In the genomic region with DNA sequence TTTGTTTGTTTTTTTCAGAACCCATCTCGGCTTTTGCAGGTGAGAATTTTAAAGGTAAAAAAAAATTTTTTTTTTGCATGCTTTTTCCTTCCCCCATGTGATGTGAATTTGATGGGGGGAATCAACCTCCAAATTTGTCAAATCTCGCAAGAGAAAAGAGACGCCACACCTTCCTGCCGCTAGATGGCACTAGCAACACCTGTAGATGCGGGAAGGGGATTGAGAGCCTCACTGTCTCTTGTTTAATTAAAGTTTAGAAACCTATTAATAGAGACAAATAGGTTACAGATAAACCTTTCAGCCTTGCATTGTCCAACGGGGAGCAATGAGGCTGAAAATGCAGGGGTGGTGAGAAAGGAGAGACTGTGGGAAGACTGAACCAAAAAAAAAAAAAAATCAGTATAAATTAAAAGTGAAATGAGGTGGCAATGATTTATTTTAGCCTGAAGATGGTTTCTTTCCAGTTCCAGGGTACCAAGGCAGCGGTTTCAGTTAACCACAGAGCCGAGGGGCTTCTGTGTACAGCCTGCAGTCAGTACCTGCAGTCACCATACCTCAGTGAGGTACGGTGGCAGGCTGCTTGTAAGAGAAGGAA, we compare ENCODE assay signal across 8 cellular contexts.
DNase-seq lines count a peak whose midpoint lies in the region; ATAC-seq and TF ChIP-seq lines count a peak whose summit lies in the region.

No MANE protein-coding gene starts in this region.

- WGBS in right lobe of liver (ENCODE audit: insufficient coverage, low coverage, low lambda C conversion rate, missing lambda C conversion rate), result 14% methylated on average over 9 of the region's 9 CpGs

- peaks cover 0 to 7% (median 0%) of the 10 kb centered on the region in 4 donors for H3K4me1 ChIP-seq in right lobe of liver

- no peak overlapping the region for H3K27ac Mint-ChIP-seq in chondrocyte (ENCODE audit: unreplicated experiment)

- TF ChIP-seq CTCF in WI38 (IDR thresholded peaks at IDR 0.05; ENCODE audit: low read depth, low read length) (peak; percentile 87), chondrocyte (IDR thresholded peaks at IDR 0.05) (peak; percentile 97), right lobe of liver (IDR thresholded peaks at IDR 0.05) (peak; percentile 72 to 89 (median 83))

- no peaks in the 10 kb centered on the region for H3K36me3 ChIP-seq in right lobe of liver

- H3K4me1 Mint-ChIP-seq in chondrocyte (ENCODE audit: low read depth), result peaks cover 41% of the 10 kb centered on the region

- TF ChIP-seq POLR2A in right lobe of liver (IDR thresholded peaks at IDR 0.05), result no peak

- no peak overlapping the region for H3K4me3 ChIP-seq in WI38 (ENCODE audit: low read depth, low read length)
- H3K4me3 ChIP-seq in right lobe of liver, result no peak overlapping the region

- intact Hi-C loops in right lobe of liver (cut with DNase I), result loop anchor here in 1 of 2 donors (10.0 kb wide), 1 partner anchor 158 kb away; no protein-coding TSS in a partner anchor

- H3K27me3 ChIP-seq in right lobe of liver, result no peaks in the 10 kb centered on the region

- H3K4me3 Mint-ChIP-seq in chondrocyte (ENCODE audit: unreplicated experiment), result no peak overlapping the region

- DNase-seq in CMK (ENCODE audit: low read depth) (peak; percentile 17), NCI-H146 treated with DMSO at 0.1 percent for 48 hours (lab: John Stamatoyannopoulos, UW; ENCODE audit: unreplicated experiment) (peak; percentile 43), chondrocyte (ENCODE audit: low spot score) (no peak), right lobe of liver (peak in 1 of 3 donors; percentile 52)
- DNase-seq in stimulated activated CD8-positive, alpha-beta memory T cell treated with anti-CD3 and anti-CD28 coated beads, Interleukin-2, amount 100 ng/mL, for 1 hour (ENCODE audit: low read depth in 2 of 2), result peak; percentile 9 to 22

- H3K9me3 Mint-ChIP-seq in chondrocyte (ENCODE audit: low read depth), result no peaks in the 10 kb centered on the region

- H3K27me3 Mint-ChIP-seq in chondrocyte (ENCODE audit: low read depth), result no peaks in the 10 kb centered on the region

- ATAC-seq in GM19455 (IDR thresholded peaks at IDR 0.05; ENCODE audit: unreplicated experiment) (peak; percentile 61), right lobe of liver (peak; percentile 44 to 69 (median 55)), HG02981 (IDR thresholded peaks at IDR 0.05; ENCODE audit: unreplicated experiment) (no peak)

- H3K9me3 ChIP-seq in right lobe of liver, result no peaks in the 10 kb centered on the region

- no peak overlapping the region for H3K27ac ChIP-seq in right lobe of liver

- peaks cover 2% of the 10 kb centered on the region for H3K36me3 Mint-ChIP-seq in chondrocyte (ENCODE audit: low read depth)
